In genomic region chr13:98171806-98172569, GRCh38 we compare ENCODE assay signal across 9 cellular contexts. TPM values are rescaled to one million over a fixed set of nuclear protein-coding genes. Genes with fewer than 3 reads are reported as not detected.
DNase-seq lines count a peak whose midpoint lies in the region; TF ChIP-seq lines count a peak whose summit lies in the region.
"Had no signal": no experiment of that assay in that cellular context is flagged by ENCODE, and none has a peak within 500 bp of the region (broad histone marks: within the 10 kb centered on the region; RNA-seq: fewer than 3 reads in every experiment).

No MANE protein-coding gene starts in this region.

- CTCF ChIA-PET in Caco-2 (lab: Charles Lee) = no interaction called here
- CTCF ChIA-PET in activated CD4-positive, alpha-beta memory T cell treated with anti-CD3 and anti-CD28 coated beads, Interleukin-2, amount 10 ng/mL, durations not matched to agents 7 days and 5 days (lab: Charles Lee) = no interaction called here

- intact Hi-C loops in Caco-2 (cut with micrococcal nuclease; ENCODE audit: unreplicated experiment) = loop anchor here (10.0 kb wide), 1 partner anchor 93 kb away; no protein-coding TSS in a partner anchor
- intact Hi-C loops in left ventricle myocardium inferior (cut with micrococcal nuclease) = no loop called here

- POLR2A ChIA-PET in Caco-2 (lab: Charles Lee) = no interaction called here
- POLR2A ChIA-PET in activated CD4-positive, alpha-beta memory T cell treated with anti-CD3 and anti-CD28 coated beads, Interleukin-2, amount 10 ng/mL, durations not matched to agents 7 days and 5 days (lab: Charles Lee) = no interaction called here

- H3K9ac ChIP-seq in adipocyte (ENCODE audit: low read length) = peak overlapping the region; percentile 67

- DNase-seq in Caco-2 (peak in 1 of 2 experiments; percentile 35), adipocyte (ENCODE audit: low read depth) (peak; percentile 44), left ventricle myocardium inferior (peak; percentile 40), pons (ENCODE audit: low spot score) (peak; percentile 21), cerebellar nuclear complex (lab: John Stamatoyannopoulos, UW) (no peak), H4 (ENCODE audit: low spot score) (no peak)
- DNase-seq in activated CD8-positive, alpha-beta memory T cell treated with anti-CD3 and anti-CD28 coated beads for 24 hours = no peak
- no peak for DNase-seq in activated CD4-positive, alpha-beta memory T cell treated with anti-CD3 and anti-CD28 coated beads, Interleukin-2, amount 10 ng/mL, durations not matched to agents 7 days and 5 days
- DNase-seq: activated CD4-positive, alpha-beta T cell treated with anti-CD3 and anti-CD28 coated beads for 36 hours had no signal

- no peaks in the 10 kb centered on the region for H3K36me3 Mint-ChIP-seq in Caco-2 (ENCODE audit: insufficient read depth, unreplicated experiment)
- H3K36me3 Mint-ChIP-seq in activated CD4-positive, alpha-beta memory T cell treated with anti-CD3 and anti-CD28 coated beads, Interleukin-2, amount 10 ng/mL, durations not matched to agents 7 days and 5 days (ENCODE audit: low read depth) = no peaks in the 10 kb centered on the region

- peak overlapping the region; percentile 82 for H3K27ac Mint-ChIP-seq in Caco-2 (ENCODE audit: unreplicated experiment)
- H3K27ac Mint-ChIP-seq in activated CD4-positive, alpha-beta memory T cell treated with anti-CD3 and anti-CD28 coated beads, Interleukin-2, amount 10 ng/mL, durations not matched to agents 7 days and 5 days = no peak overlapping the region
- H3K27ac Mint-ChIP-seq: activated CD4-positive, alpha-beta T cell treated with anti-CD3 and anti-CD28 coated beads for 36 hours had no signal

- H3K4me1 Mint-ChIP-seq in Caco-2 (ENCODE audit: low read depth, unreplicated experiment) = peaks cover 30% of the 10 kb centered on the region
- no peaks in the 10 kb centered on the region for H3K4me1 Mint-ChIP-seq in activated CD4-positive, alpha-beta memory T cell treated with anti-CD3 and anti-CD28 coated beads, Interleukin-2, amount 10 ng/mL, durations not matched to agents 7 days and 5 days
- H3K4me1 Mint-ChIP-seq: activated CD4-positive, alpha-beta T cell treated with anti-CD3 and anti-CD28 coated beads for 36 hours had no signal

- H3K4me1 ChIP-seq in Caco-2 (peaks cover 53% of the 10 kb centered on the region), adipocyte (ENCODE audit: control insufficient read depth, insufficient read depth, low read length) (peaks cover 42% of the 10 kb centered on the region), left ventricle myocardium inferior (peaks cover 37% of the 10 kb centered on the region)

- H3K27me3 Mint-ChIP-seq in Caco-2 (ENCODE audit: insufficient read depth, unreplicated experiment) = no peaks in the 10 kb centered on the region
- H3K27me3 Mint-ChIP-seq in activated CD4-positive, alpha-beta memory T cell treated with anti-CD3 and anti-CD28 coated beads, Interleukin-2, amount 10 ng/mL, durations not matched to agents 7 days and 5 days = peaks cover 4% of the 10 kb centered on the region

- H3K36me3 ChIP-seq in Caco-2 (ENCODE audit: control insufficient read depth, insufficient read depth, low read length) (peaks cover 1% of the 10 kb centered on the region; the same call in 1 of the 2 replicates), adipocyte (ENCODE audit: control insufficient read depth, insufficient read depth, low read length, severe bottlenecking) (no peaks in the 10 kb centered on the region), left ventricle myocardium inferior (peaks cover 6% of the 10 kb centered on the region)

- H3K9me3 Mint-ChIP-seq in Caco-2 (ENCODE audit: unreplicated experiment) = no peaks in the 10 kb centered on the region
- H3K9me3 Mint-ChIP-seq in activated CD4-positive, alpha-beta memory T cell treated with anti-CD3 and anti-CD28 coated beads, Interleukin-2, amount 10 ng/mL, durations not matched to agents 7 days and 5 days = no peaks in the 10 kb centered on the region

- H3K27ac ChIP-seq in left ventricle myocardium inferior (replicated peaks) = peak overlapping the region; percentile 54

- no peak for TF ChIP-seq CTCF in Caco-2 (IDR thresholded peaks at IDR 0.05; ENCODE audit: insufficient read depth in 1 of 2, low read depth in 1 of 2, low read length in 1 of 2, severe bottlenecking in 1 of 2, unreplicated experiment in 1 of 2)
- no peak for TF ChIP-seq CTCF in left ventricle myocardium inferior (IDR thresholded peaks at IDR 0.05; ENCODE audit: borderline replicate concordance)

- H3K9me3 ChIP-seq in Caco-2 = no peaks in the 10 kb centered on the region
- no peaks in the 10 kb centered on the region for H3K9me3 ChIP-seq in adipocyte (ENCODE audit: control insufficient read depth, low read length)
- H3K9me3 ChIP-seq in left ventricle myocardium inferior (replicated peaks) = no peaks in the 10 kb centered on the region

- H3K27me3 ChIP-seq in Caco-2 (replicated peaks; ENCODE audit: control insufficient read depth, insufficient read depth, low read length) = no peaks in the 10 kb centered on the region
- H3K27me3 ChIP-seq in adipocyte (replicated peaks; ENCODE audit: control insufficient read depth, insufficient read depth, low read length) = no peaks in the 10 kb centered on the region
- H3K27me3 ChIP-seq in left ventricle myocardium inferior (ENCODE audit: low read depth) = no peaks in the 10 kb centered on the region

- H3K4me3 Mint-ChIP-seq in Caco-2 (ENCODE audit: unreplicated experiment) = peak overlapping the region; percentile 43
- no peak overlapping the region for H3K4me3 Mint-ChIP-seq in activated CD4-positive, alpha-beta memory T cell treated with anti-CD3 and anti-CD28 coated beads, Interleukin-2, amount 10 ng/mL, durations not matched to agents 7 days and 5 days
- H3K4me3 Mint-ChIP-seq: activated CD4-positive, alpha-beta T cell treated with anti-CD3 and anti-CD28 coated beads for 36 hours had no signal

- H3K4me3 ChIP-seq in Caco-2 (ENCODE audit: low read depth, low read length) (no peak overlapping the region), adipocyte (ENCODE audit: low read length) (peak overlapping the region; percentile 67), left ventricle myocardium inferior (peak overlapping the region; percentile 46)

- BruUV-seq in Caco-2 (replicated peaks; lab: Mats Ljungman, UMichigan) = no TSS peak

RNA-seq across cellular contexts. Expression of gene RNF113B, which starts 5.1 kb away (rescaled TPM):
- total RNA-seq in Caco-2 (2022) (not detected in 2 replicates), left ventricle myocardium inferior (not detected)
- not detected in 2 replicates for total RNA-seq in H4 (2014; rRNA removed; shearing (Covaris generic))
- total RNA-seq in activated CD4-positive, alpha-beta memory T cell treated with anti-CD3 and anti-CD28 coated beads, Interleukin-2, amount 10 ng/mL, durations not matched to agents 7 days and 5 days = not detected
- total RNA-seq: activated CD4-positive, alpha-beta T cell treated with anti-CD3 and anti-CD28 coated beads for 36 hours had no signal

RNA-seq across cellular contexts. Expression of gene FARP1, which starts 29.1 kb away (rescaled TPM):
- total RNA-seq in Caco-2 (2022) = 189 and 208 TPM in 2 replicates
- total RNA-seq in left ventricle myocardium inferior = 17.6 TPM
- total RNA-seq in H4 (2014; rRNA removed; shearing (Covaris generic)) = 6.3 and 12.8 TPM in 2 replicates
- total RNA-seq in activated CD4-positive, alpha-beta memory T cell treated with anti-CD3 and anti-CD28 coated beads, Interleukin-2, amount 10 ng/mL, durations not matched to agents 7 days and 5 days = under 1 TPM; 0.50 to 0.75 TPM

Comparison
In these comparisons a context has a peak if more than half of its experiments do, and no peak if none do; other contexts are left out.
1. DNase-seq: peak in adipocyte (single experiment), left ventricle myocardium inferior (single experiment) and pons (single experiment); none in cerebellar nuclear complex (0 of 2), H4 (single experiment), activated CD8-positive, alpha-beta memory T cell treated with anti-CD3 and anti-CD28 coated beads for 24 hours (single experiment) and activated CD4-positive, alpha-beta memory T cell treated with anti-CD3 and anti-CD28 coated beads, Interleukin-2, amount 10 ng/mL, durations not matched to agents 7 days and 5 days (single experiment).
2. RNA of gene FARP1, which starts 29.1 kb away (total RNA-seq): 189 to 208 TPM in Caco-2; 17.6 TPM in left ventricle myocardium inferior (single experiment), 6.3 to 12.8 TPM in H4 and 0.50 to 0.75 TPM in activated CD4-positive, alpha-beta memory T cell treated with anti-CD3 and anti-CD28 coated beads, Interleukin-2, amount 10 ng/mL, durations not matched to agents 7 days and 5 days; every median in the first group is over 10 times any median in the second.